1 cellular context compared by ENCODE assay signal in the genomic region with DNA sequence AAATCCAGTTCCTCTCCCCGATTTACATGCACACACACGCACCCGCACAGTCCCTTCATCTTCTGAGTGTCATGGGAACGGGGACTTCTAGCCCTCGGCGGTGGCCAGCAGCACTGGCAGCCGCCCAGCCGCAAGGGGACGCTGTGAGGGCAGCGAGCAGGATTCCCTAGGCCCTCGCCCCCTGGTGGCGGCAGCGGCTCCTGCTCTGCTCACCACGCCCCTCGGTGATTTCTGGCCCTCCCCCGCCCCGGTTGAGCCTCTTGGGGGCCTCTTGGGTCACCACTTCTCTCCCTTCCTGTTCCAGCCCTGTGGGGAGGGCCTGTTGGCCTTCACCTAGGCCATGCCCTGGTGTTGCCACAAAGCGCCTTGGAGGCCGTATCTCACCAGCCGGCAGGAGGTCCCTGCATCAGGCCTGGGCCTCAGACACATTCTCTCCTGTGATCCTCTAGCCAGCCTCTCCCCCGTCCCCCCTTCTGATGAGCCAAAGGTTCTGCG.
TF ChIP-seq lines count a peak whose summit lies in the region.

No MANE protein-coding gene starts in this region.

TF ChIP-seq in HepG2, 621 proteins besides CTCF, POLR2A, EP300 and RAD21 (continued from another document and continues in another):
- TF ChIP-seq, protein P1, sequence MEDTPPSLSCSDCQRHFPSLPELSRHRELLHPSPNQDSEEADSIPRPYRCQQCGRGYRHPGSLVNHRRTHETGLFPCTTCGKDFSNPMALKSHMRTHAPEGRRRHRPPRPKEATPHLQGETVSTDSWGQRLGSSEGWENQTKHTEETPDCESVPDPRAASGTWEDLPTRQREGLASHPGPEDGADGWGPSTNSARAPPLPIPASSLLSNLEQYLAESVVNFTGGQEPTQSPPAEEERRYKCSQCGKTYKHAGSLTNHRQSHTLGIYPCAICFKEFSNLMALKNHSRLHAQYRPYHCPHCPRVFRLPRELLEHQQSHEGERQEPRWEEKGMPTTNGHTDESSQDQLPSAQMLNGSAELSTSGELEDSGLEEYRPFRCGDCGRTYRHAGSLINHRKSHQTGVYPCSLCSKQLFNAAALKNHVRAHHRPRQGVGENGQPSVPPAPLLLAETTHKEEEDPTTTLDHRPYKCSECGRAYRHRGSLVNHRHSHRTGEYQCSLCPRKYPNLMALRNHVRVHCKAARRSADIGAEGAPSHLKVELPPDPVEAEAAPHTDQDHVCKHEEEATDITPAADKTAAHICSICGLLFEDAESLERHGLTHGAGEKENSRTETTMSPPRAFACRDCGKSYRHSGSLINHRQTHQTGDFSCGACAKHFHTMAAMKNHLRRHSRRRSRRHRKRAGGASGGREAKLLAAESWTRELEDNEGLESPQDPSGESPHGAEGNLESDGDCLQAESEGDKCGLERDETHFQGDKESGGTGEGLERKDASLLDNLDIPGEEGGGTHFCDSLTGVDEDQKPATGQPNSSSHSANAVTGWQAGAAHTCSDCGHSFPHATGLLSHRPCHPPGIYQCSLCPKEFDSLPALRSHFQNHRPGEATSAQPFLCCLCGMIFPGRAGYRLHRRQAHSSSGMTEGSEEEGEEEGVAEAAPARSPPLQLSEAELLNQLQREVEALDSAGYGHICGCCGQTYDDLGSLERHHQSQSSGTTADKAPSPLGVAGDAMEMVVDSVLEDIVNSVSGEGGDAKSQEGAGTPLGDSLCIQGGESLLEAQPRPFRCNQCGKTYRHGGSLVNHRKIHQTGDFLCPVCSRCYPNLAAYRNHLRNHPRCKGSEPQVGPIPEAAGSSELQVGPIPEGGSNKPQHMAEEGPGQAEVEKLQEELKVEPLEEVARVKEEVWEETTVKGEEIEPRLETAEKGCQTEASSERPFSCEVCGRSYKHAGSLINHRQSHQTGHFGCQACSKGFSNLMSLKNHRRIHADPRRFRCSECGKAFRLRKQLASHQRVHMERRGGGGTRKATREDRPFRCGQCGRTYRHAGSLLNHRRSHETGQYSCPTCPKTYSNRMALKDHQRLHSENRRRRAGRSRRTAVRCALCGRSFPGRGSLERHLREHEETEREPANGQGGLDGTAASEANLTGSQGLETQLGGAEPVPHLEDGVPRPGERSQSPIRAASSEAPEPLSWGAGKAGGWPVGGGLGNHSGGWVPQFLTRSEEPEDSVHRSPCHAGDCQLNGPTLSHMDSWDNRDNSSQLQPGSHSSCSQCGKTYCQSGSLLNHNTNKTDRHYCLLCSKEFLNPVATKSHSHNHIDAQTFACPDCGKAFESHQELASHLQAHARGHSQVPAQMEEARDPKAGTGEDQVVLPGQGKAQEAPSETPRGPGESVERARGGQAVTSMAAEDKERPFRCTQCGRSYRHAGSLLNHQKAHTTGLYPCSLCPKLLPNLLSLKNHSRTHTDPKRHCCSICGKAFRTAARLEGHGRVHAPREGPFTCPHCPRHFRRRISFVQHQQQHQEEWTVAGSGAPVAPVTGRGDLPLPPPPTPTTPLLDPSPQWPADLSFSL (CRISPR knock-in tag; IDR thresholded peaks at IDR 0.05), result no peak
- TF ChIP-seq ZKSCAN5 (CRISPR knock-in tag; IDR thresholded peaks at IDR 0.05), result peak; percentile 28; the same call in 1 of the 2 replicates
- TF ChIP-seq, protein P2, sequence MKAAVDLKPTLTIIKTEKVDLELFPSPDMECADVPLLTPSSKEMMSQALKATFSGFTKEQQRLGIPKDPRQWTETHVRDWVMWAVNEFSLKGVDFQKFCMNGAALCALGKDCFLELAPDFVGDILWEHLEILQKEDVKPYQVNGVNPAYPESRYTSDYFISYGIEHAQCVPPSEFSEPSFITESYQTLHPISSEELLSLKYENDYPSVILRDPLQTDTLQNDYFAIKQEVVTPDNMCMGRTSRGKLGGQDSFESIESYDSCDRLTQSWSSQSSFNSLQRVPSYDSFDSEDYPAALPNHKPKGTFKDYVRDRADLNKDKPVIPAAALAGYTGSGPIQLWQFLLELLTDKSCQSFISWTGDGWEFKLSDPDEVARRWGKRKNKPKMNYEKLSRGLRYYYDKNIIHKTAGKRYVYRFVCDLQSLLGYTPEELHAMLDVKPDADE (CRISPR knock-in tag; IDR thresholded peaks at IDR 0.05), result no peak
- TF ChIP-seq, protein P3, sequence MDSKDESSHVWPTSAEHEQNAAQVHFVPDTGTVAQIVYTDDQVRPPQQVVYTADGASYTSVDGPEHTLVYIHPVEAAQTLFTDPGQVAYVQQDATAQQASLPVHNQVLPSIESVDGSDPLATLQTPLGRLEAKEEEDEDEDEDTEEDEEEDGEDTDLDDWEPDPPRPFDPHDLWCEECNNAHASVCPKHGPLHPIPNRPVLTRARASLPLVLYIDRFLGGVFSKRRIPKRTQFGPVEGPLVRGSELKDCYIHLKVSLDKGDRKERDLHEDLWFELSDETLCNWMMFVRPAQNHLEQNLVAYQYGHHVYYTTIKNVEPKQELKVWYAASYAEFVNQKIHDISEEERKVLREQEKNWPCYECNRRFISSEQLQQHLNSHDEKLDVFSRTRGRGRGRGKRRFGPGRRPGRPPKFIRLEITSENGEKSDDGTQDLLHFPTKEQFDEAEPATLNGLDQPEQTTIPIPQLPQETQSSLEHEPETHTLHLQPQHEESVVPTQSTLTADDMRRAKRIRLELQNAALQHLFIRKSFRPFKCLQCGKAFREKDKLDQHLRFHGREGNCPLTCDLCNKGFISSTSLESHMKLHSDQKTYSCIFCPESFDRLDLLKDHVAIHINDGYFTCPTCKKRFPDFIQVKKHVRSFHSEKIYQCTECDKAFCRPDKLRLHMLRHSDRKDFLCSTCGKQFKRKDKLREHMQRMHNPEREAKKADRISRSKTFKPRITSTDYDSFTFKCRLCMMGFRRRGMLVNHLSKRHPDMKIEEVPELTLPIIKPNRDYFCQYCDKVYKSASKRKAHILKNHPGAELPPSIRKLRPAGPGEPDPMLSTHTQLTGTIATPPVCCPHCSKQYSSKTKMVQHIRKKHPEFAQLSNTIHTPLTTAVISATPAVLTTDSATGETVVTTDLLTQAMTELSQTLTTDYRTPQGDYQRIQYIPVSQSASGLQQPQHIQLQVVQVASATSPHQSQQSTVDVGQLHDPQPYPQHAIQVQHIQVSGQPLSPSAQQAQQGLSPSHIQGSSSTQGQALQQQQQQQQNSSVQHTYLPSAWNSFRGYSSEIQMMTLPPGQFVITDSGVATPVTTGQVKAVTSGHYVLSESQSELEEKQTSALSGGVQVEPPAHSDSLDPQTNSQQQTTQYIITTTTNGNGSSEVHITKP (CRISPR knock-in tag; IDR thresholded peaks at IDR 0.05; ENCODE audit: low read depth), result no peak
- TF ChIP-seq HMGA1 (CRISPR knock-in tag; conservative IDR thresholded peaks at IDR 0.05), result no peak
- peak; percentile 67 for TF ChIP-seq ZNF772 (CRISPR knock-in tag; IDR thresholded peaks at IDR 0.05)
- TF ChIP-seq, protein P4, sequence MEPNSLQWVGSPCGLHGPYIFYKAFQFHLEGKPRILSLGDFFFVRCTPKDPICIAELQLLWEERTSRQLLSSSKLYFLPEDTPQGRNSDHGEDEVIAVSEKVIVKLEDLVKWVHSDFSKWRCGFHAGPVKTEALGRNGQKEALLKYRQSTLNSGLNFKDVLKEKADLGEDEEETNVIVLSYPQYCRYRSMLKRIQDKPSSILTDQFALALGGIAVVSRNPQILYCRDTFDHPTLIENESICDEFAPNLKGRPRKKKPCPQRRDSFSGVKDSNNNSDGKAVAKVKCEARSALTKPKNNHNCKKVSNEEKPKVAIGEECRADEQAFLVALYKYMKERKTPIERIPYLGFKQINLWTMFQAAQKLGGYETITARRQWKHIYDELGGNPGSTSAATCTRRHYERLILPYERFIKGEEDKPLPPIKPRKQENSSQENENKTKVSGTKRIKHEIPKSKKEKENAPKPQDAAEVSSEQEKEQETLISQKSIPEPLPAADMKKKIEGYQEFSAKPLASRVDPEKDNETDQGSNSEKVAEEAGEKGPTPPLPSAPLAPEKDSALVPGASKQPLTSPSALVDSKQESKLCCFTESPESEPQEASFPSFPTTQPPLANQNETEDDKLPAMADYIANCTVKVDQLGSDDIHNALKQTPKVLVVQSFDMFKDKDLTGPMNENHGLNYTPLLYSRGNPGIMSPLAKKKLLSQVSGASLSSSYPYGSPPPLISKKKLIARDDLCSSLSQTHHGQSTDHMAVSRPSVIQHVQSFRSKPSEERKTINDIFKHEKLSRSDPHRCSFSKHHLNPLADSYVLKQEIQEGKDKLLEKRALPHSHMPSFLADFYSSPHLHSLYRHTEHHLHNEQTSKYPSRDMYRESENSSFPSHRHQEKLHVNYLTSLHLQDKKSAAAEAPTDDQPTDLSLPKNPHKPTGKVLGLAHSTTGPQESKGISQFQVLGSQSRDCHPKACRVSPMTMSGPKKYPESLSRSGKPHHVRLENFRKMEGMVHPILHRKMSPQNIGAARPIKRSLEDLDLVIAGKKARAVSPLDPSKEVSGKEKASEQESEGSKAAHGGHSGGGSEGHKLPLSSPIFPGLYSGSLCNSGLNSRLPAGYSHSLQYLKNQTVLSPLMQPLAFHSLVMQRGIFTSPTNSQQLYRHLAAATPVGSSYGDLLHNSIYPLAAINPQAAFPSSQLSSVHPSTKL (CRISPR knock-in tag; IDR thresholded peaks at IDR 0.05), result peak; percentile 66
- TF ChIP-seq, protein P5, sequence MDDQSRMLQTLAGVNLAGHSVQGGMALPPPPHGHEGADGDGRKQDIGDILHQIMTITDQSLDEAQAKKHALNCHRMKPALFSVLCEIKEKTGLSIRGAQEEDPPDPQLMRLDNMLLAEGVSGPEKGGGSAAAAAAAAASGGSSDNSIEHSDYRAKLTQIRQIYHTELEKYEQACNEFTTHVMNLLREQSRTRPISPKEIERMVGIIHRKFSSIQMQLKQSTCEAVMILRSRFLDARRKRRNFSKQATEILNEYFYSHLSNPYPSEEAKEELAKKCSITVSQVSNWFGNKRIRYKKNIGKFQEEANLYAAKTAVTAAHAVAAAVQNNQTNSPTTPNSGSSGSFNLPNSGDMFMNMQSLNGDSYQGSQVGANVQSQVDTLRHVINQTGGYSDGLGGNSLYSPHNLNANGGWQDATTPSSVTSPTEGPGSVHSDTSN (CRISPR knock-in tag; IDR thresholded peaks at IDR 0.05; ENCODE audit: borderline replicate concordance), result no peak
- TF ChIP-seq, protein P6, sequence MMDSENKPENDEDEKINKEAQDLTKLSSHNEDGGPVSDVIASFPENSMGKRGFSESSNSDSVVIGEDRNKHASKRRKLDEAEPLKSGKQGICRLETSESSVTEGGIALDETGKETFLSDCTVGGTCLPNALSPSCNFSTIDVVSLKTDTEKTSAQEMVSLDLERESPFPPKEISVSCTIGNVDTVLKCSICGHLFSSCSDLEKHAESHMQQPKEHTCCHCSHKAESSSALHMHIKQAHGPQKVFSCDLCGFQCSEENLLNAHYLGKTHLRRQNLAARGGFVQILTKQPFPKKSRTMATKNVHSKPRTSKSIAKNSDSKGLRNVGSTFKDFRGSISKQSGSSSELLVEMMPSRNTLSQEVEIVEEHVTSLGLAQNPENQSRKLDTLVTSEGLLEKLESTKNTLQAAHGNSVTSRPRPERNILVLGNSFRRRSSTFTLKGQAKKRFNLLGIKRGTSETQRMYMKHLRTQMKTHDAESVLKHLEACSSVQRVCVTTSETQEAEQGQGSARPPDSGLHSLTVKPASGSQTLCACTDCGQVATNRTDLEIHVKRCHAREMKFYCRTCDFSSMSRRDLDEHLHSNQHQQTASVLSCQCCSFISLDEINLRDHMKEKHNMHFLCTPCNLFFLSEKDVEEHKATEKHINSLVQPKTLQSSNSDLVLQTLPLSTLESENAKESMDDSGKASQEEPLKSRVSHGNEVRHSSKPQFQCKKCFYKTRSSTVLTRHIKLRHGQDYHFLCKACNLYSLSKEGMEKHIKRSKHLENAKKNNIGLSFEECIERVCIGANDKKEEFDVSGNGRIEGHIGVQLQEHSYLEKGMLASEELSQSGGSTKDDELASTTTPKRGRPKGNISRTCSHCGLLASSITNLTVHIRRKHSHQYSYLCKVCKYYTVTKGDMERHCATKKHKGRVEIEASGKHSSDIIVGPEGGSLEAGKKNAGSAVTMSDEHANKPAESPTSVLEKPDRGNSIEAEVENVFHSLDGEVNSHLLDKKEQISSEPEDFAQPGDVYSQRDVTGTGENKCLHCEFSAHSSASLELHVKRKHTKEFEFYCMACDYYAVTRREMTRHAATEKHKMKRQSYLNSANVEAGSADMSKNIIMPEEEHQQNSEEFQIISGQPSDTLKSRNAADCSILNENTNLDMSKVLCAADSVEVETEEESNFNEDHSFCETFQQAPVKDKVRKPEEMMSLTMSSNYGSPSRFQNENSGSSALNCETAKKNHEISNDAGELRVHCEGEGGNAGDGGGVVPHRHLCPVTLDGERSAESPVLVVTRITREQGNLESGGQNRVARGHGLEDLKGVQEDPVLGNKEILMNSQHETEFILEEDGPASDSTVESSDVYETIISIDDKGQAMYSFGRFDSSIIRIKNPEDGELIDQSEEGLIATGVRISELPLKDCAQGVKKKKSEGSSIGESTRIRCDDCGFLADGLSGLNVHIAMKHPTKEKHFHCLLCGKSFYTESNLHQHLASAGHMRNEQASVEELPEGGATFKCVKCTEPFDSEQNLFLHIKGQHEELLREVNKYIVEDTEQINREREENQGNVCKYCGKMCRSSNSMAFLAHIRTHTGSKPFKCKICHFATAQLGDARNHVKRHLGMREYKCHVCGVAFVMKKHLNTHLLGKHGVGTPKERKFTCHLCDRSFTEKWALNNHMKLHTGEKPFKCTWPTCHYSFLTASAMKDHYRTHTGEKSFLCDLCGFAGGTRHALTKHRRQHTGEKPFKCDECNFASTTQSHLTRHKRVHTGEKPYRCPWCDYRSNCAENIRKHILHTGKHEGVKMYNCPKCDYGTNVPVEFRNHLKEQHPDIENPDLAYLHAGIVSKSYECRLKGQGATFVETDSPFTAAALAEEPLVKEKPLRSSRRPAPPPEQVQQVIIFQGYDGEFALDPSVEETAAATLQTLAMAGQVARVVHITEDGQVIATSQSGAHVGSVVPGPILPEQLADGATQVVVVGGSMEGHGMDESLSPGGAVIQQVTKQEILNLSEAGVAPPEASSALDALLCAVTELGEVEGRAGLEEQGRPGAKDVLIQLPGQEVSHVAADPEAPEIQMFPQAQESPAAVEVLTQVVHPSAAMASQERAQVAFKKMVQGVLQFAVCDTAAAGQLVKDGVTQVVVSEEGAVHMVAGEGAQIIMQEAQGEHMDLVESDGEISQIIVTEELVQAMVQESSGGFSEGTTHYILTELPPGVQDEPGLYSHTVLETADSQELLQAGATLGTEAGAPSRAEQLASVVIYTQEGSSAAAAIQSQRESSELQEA (CRISPR knock-in tag; IDR thresholded peaks at IDR 0.05; ENCODE audit: not compliant biosample characterization), result peak; percentile 50
- TF ChIP-seq, protein P7, sequence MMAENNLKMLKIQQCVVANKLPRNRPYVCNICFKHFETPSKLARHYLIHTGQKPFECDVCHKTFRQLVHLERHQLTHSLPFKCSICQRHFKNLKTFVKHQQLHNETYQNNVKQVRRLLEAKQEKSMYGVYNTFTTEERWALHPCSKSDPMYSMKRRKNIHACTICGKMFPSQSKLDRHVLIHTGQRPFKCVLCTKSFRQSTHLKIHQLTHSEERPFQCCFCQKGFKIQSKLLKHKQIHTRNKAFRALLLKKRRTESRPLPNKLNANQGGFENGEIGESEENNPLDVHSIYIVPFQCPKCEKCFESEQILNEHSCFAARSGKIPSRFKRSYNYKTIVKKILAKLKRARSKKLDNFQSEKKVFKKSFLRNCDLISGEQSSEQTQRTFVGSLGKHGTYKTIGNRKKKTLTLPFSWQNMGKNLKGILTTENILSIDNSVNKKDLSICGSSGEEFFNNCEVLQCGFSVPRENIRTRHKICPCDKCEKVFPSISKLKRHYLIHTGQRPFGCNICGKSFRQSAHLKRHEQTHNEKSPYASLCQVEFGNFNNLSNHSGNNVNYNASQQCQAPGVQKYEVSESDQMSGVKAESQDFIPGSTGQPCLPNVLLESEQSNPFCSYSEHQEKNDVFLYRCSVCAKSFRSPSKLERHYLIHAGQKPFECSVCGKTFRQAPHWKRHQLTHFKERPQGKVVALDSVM (CRISPR knock-in tag; IDR thresholded peaks at IDR 0.05), result no peak
- no peak for TF ChIP-seq ZNF749 (CRISPR knock-in tag; IDR thresholded peaks at IDR 0.05; ENCODE audit: borderline replicate concordance)
